In genomic region chr4:169254546-169254983, GRCh38 we compare ENCODE assay signal across 10 cellular contexts. TPM values are rescaled to one million over a fixed set of nuclear protein-coding genes. Genes with fewer than 3 reads are reported as not detected.
DNase-seq lines count a peak whose midpoint lies in the region; ATAC-seq, FAIRE-seq and TF ChIP-seq lines count a peak whose summit lies in the region.
"Had no signal": no experiment of that assay in that cellular context is flagged by ENCODE, and none has a peak within 500 bp of the region (broad histone marks: within the 10 kb centered on the region; RNA-seq: fewer than 3 reads in every experiment).

No MANE protein-coding gene starts in this region.

- H3K4me3 ChIP-seq in fibroblast of villous mesenchyme (ENCODE audit: low read depth, low read length) = peak overlapping the region; percentile 7
- H3K4me3 ChIP-seq in SJCRH30 = no peak overlapping the region

- ATAC-seq in SK-N-SH treated with all-trans-retinoic acid at 6 μM for 48 hours = peak; percentile 32

- H3K27me3 ChIP-seq in SJCRH30 = no peaks in the 10 kb centered on the region

- no peaks in the 10 kb centered on the region for H3K9me3 ChIP-seq in SJCRH30 (replicated peaks)

- no peak for FAIRE-seq in GM12892 (lab: Jason Lieb, UNC)
- FAIRE-seq: G401.6 had no signal

- no peak for TF ChIP-seq POLR2A in GM12892 (IDR thresholded peaks at IDR 0.05; ENCODE audit: low read depth, low read length)

- H3K36me3 ChIP-seq in SJCRH30 = no peaks in the 10 kb centered on the region

- DNase-seq in EL (peak; percentile 90), fibroblast of villous mesenchyme (ENCODE audit: low read depth) (peak; percentile 91), renal cortical epithelial cell (ENCODE audit: low read depth) (peak; percentile 91), NCI-H1436 (lab: John Stamatoyannopoulos, UW) (no peak), SJCRH30 (no peak), GM12892 (ENCODE audit: insufficient read length) (no peak)
- no peak for DNase-seq in stimulated activated naive CD4-positive, alpha-beta T cell treated with Interleukin-2 at 50 U/mL for 16 hours (lab: John Stamatoyannopoulos, UW)
- DNase-seq: NCI-H2227 treated with DMSO at 0.1 percent for 48 hours had no signal

- no peak overlapping the region for H3K27ac ChIP-seq in SJCRH30

- no peak for TF ChIP-seq CTCF in fibroblast of villous mesenchyme (IDR thresholded peaks at IDR 0.05; ENCODE audit: insufficient read depth, low read depth, low read length)

- H3K4me1 ChIP-seq in SJCRH30 = peaks cover 39% of the 10 kb centered on the region

TF ChIP-seq in SK-N-SH treated with all-trans-retinoic acid at 6 μM for 48 hours, 23 proteins besides CTCF, POLR2A, EP300 and RAD21:
- TF ChIP-seq CSDC2 (CRISPR knock-in tag; IDR thresholded peaks at IDR 0.05) = no peak
- TF ChIP-seq ISL1 (CRISPR knock-in tag; IDR thresholded peaks at IDR 0.05) = peak; percentile 47; the same call in 1 of the 2 replicates
- no peak for TF ChIP-seq ZNF8 (CRISPR knock-in tag; IDR thresholded peaks at IDR 0.05)
- TF ChIP-seq ESRRG (CRISPR knock-in tag; IDR thresholded peaks at IDR 0.05) = no peak
- TF ChIP-seq PATZ1 (CRISPR knock-in tag; IDR thresholded peaks at IDR 0.05; ENCODE audit: borderline replicate concordance) = no peak

RNA-seq across cellular contexts. Expression of gene SH3RF1, which starts 16.2 kb away (rescaled TPM):
- total RNA-seq in fibroblast of villous mesenchyme (29.3 and 41.9 TPM in 2 replicates), renal cortical epithelial cell (10.2 and 12.7 TPM in 2 replicates)
- 4.6 and 5.8 TPM in 2 replicates for total RNA-seq in SJCRH30 (2014; rRNA removed; shearing (Covaris generic))
- polyA plus RNA-seq in GM12892 (2012; ENCODE audit: missing spikeins) = 3.8 TPM

Comparison
In these comparisons a context has a peak if more than half of its experiments do, and no peak if none do; other contexts are left out.
1. DNase-seq: peak in EL (single experiment), fibroblast of villous mesenchyme (single experiment) and renal cortical epithelial cell (single experiment); none in NCI-H1436 (single experiment), SJCRH30 (0 of 2), GM12892 (single experiment) and stimulated activated naive CD4-positive, alpha-beta T cell treated with Interleukin-2 at 50 U/mL for 16 hours (single experiment).